In the genomic region with DNA sequence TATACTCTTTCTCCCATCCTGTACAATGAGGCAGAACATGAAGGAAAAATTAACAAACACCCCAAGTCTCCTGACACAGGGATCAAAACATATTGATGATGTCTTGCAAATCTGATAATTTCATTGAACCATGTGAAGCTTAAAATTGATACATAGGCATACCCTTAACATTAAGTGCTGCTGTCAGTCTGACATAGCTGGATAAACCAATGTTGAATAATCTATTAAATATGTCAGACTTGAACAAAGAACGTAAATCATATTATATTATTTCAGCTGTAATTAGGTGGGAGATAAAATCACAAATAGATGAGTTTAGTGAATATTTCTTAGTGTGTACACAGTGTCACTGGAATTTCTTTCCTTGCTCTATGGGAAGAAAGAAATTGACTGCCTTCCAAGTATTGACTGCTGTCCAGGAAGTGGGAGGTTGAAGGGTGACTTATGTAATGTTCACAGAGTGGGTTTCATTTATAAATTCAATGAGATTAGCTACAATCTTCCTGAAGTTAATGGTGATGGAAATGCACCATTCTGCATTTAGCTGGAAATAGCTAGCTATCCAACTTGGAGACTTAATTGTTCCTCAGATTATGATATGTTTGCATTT, we compare ENCODE assay signal across 26 cellular contexts.
A peak's percentile ranks its signal among the peaks of the same experiment; 100 is the strongest.
DNase-seq lines count a peak whose midpoint lies in the region; ATAC-seq and TF ChIP-seq lines count a peak whose summit lies in the region.
"Had no signal": no experiment of that assay in that cellular context is flagged by ENCODE, and none has a peak within 500 bp of the region (broad histone marks: within the 10 kb centered on the region; RNA-seq: fewer than 3 reads in every experiment).

No MANE protein-coding gene starts in this region.

- H3K4me2 ChIP-seq in BLaER1, result peak overlapping the region; percentile 18

- DNase-seq in NCI-H146 (lab: John Stamatoyannopoulos, UW) (peak; percentile 19), NCI-H146 treated with DMSO at 0.1 percent for 48 hours (lab: John Stamatoyannopoulos, UW; ENCODE audit: unreplicated experiment) (no peak), left lobe of liver (ENCODE audit: low spot score) (no peak), A172 (ENCODE audit: low spot score) (no peak), RKO (ENCODE audit: low spot score) (no peak)
- DNase-seq: 8988T; activated CD4-positive, alpha-beta T cell treated with anti-CD3 and anti-CD28 coated beads for 1 hour; activated CD8-positive, alpha-beta memory T cell treated with anti-CD3 and anti-CD28 coated beads, Interleukin-2, amount 50 U/mL, for 48 hours; activated CD8-positive, alpha-beta T cell treated with anti-CD3 and anti-CD28 coated beads for 36 hours; activated naive CD4-positive, alpha-beta T cell treated with Interleukin-2 at 50 U/mL for 16 hours; brain microvascular endothelial cell; CD8-positive, alpha-beta T cell; dorsolateral prefrontal cortex; esophagus squamous epithelium; GM23248; hippocampal formation; MM.1S; NCI-H2107; right cardiac atrium; spleen; stimulated activated CD4-positive, alpha-beta T cell treated with anti-CD3 and anti-CD28 coated beads, Interleukin-2, amount 100 ng/mL, for 24 hours; testis had no signal

- no peak overlapping the region for H3K27ac ChIP-seq in BLaER1
- H3K27ac ChIP-seq: brain microvascular endothelial cell, dorsolateral prefrontal cortex, esophagus squamous epithelium, GM23248, spleen, testis had no signal

- no peaks in the 10 kb centered on the region for H3K27me3 ChIP-seq in BLaER1
- H3K27me3 ChIP-seq: brain microvascular endothelial cell, dorsolateral prefrontal cortex, spleen, testis had no signal

- ATAC-seq in SK-N-SH treated with all-trans-retinoic acid at 6 μM for 48 hours (peak; percentile 73), left lobe of liver (peak; percentile 49), GM21825 (IDR thresholded peaks at IDR 0.05; ENCODE audit: unreplicated experiment) (no peak)
- ATAC-seq: activated CD8-positive, alpha-beta T cell treated with anti-CD3 and anti-CD28 coated beads for 36 hours; CD8-positive, alpha-beta T cell; K562 had no signal

- H4K20me1 ChIP-seq in BLaER1, result peaks cover 98% of the 10 kb centered on the region

- H3K4me1 ChIP-seq in BLaER1, result peaks cover 38% of the 10 kb centered on the region
- H3K4me1 ChIP-seq: spleen had no signal

- no peak overlapping the region for H3K9ac ChIP-seq in BLaER1
- H3K9ac ChIP-seq: GM23248 had no signal

- peaks cover 10% of the 10 kb centered on the region; the same call in 1 of the 2 replicates for H3K9me3 ChIP-seq in BLaER1
- H3K9me3 ChIP-seq: esophagus squamous epithelium, spleen, testis had no signal

- H3K36me3 ChIP-seq in BLaER1, result peaks cover 32% of the 10 kb centered on the region
- H3K36me3 ChIP-seq: brain microvascular endothelial cell, esophagus squamous epithelium, spleen had no signal

- no peak overlapping the region for H3K4me3 ChIP-seq in BLaER1
- H3K4me3 ChIP-seq: dorsolateral prefrontal cortex, esophagus squamous epithelium, GM23248, K562, spleen, testis had no signal

TF ChIP-seq in SK-N-SH treated with all-trans-retinoic acid at 6 μM for 48 hours, 23 proteins besides CTCF, POLR2A, EP300 and RAD21:
- TF ChIP-seq PPARA (CRISPR knock-in tag; IDR thresholded peaks at IDR 0.05; ENCODE audit: borderline replicate concordance) (no peak), BACH2 (CRISPR knock-in tag; IDR thresholded peaks at IDR 0.05; ENCODE audit: borderline replicate concordance) (no peak), ZFP30 (CRISPR knock-in tag; IDR thresholded peaks at IDR 0.05) (no peak), GLIS3 (CRISPR knock-in tag; IDR thresholded peaks at IDR 0.05) (no peak), OSR1 (CRISPR knock-in tag; IDR thresholded peaks at IDR 0.05) (no peak), ZNF565 (CRISPR knock-in tag; conservative IDR thresholded peaks at IDR 0.05; ENCODE audit: low read depth) (no peak), ESRRG (CRISPR knock-in tag; IDR thresholded peaks at IDR 0.05) (no peak), TOX (CRISPR knock-in tag; IDR thresholded peaks at IDR 0.05; ENCODE audit: borderline replicate concordance) (no peak), ZNF8 (CRISPR knock-in tag; IDR thresholded peaks at IDR 0.05) (peak; percentile 50; the same call in 1 of the 2 replicates), ZFP3 (CRISPR knock-in tag; IDR thresholded peaks at IDR 0.05) (no peak), ISL1 (CRISPR knock-in tag; IDR thresholded peaks at IDR 0.05) (peak; percentile 83)
- TF ChIP-seq, protein P1, sequence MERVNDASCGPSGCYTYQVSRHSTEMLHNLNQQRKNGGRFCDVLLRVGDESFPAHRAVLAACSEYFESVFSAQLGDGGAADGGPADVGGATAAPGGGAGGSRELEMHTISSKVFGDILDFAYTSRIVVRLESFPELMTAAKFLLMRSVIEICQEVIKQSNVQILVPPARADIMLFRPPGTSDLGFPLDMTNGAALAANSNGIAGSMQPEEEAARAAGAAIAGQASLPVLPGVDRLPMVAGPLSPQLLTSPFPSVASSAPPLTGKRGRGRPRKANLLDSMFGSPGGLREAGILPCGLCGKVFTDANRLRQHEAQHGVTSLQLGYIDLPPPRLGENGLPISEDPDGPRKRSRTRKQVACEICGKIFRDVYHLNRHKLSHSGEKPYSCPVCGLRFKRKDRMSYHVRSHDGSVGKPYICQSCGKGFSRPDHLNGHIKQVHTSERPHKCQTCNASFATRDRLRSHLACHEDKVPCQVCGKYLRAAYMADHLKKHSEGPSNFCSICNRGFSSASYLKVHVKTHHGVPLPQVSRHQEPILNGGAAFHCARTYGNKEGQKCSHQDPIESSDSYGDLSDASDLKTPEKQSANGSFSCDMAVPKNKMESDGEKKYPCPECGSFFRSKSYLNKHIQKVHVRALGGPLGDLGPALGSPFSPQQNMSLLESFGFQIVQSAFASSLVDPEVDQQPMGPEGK (CRISPR knock-in tag; IDR thresholded peaks at IDR 0.05; ENCODE audit: borderline replicate concordance), result no peak
- TF ChIP-seq, protein P2, sequence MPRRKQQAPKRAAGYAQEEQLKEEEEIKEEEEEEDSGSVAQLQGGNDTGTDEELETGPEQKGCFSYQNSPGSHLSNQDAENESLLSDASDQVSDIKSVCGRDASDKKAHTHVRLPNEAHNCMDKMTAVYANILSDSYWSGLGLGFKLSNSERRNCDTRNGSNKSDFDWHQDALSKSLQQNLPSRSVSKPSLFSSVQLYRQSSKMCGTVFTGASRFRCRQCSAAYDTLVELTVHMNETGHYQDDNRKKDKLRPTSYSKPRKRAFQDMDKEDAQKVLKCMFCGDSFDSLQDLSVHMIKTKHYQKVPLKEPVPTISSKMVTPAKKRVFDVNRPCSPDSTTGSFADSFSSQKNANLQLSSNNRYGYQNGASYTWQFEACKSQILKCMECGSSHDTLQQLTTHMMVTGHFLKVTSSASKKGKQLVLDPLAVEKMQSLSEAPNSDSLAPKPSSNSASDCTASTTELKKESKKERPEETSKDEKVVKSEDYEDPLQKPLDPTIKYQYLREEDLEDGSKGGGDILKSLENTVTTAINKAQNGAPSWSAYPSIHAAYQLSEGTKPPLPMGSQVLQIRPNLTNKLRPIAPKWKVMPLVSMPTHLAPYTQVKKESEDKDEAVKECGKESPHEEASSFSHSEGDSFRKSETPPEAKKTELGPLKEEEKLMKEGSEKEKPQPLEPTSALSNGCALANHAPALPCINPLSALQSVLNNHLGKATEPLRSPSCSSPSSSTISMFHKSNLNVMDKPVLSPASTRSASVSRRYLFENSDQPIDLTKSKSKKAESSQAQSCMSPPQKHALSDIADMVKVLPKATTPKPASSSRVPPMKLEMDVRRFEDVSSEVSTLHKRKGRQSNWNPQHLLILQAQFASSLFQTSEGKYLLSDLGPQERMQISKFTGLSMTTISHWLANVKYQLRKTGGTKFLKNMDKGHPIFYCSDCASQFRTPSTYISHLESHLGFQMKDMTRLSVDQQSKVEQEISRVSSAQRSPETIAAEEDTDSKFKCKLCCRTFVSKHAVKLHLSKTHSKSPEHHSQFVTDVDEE (CRISPR knock-in tag; IDR thresholded peaks at IDR 0.05), result peak; percentile 23; the same call in 1 of the 2 replicates
- TF ChIP-seq, protein P3, sequence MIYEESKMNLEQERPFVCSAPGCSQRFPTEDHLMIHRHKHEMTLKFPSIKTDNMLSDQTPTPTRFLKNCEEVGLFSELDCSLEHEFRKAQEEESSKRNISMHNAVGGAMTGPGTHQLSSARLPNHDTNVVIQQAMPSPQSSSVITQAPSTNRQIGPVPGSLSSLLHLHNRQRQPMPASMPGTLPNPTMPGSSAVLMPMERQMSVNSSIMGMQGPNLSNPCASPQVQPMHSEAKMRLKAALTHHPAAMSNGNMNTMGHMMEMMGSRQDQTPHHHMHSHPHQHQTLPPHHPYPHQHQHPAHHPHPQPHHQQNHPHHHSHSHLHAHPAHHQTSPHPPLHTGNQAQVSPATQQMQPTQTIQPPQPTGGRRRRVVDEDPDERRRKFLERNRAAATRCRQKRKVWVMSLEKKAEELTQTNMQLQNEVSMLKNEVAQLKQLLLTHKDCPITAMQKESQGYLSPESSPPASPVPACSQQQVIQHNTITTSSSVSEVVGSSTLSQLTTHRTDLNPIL (CRISPR knock-in tag; IDR thresholded peaks at IDR 0.05; ENCODE audit: low read depth), result no peak
- TF ChIP-seq, protein P4, sequence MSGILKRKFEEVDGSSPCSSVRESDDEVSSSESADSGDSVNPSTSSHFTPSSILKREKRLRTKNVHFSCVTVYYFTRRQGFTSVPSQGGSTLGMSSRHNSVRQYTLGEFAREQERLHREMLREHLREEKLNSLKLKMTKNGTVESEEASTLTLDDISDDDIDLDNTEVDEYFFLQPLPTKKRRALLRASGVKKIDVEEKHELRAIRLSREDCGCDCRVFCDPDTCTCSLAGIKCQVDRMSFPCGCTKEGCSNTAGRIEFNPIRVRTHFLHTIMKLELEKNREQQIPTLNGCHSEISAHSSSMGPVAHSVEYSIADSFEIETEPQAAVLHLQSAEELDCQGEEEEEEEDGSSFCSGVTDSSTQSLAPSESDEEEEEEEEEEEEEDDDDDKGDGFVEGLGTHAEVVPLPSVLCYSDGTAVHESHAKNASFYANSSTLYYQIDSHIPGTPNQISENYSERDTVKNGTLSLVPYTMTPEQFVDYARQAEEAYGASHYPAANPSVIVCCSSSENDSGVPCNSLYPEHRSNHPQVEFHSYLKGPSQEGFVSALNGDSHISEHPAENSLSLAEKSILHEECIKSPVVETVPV (CRISPR knock-in tag; IDR thresholded peaks at IDR 0.05), result no peak
